In genomic region chr1:146051853-146052676, GRCh38 we compare ENCODE assay signal across 8 cellular contexts. TPM values are rescaled to one million over a fixed set of nuclear protein-coding genes. Genes with fewer than 3 reads are reported as not detected.
A peak's percentile ranks its signal among the peaks of the same experiment; 100 is the strongest.
DNase-seq lines count a peak whose midpoint lies in the region; ATAC-seq and TF ChIP-seq lines count a peak whose summit lies in the region.
"Not testable (repeated sequence)": the region's sequence is repeated elsewhere in the genome, so short reads cannot be mapped to it uniquely, and the experiment has no call there.

No MANE protein-coding gene starts in this region.

- WGBS in stomach, 5 donors = 1 to 9% (median 2%) methylated on average over 33 to 45 of the region's 47 CpGs

- not testable (repeated sequence) for H3K4me1 ChIP-seq in HAP-1; SJSA1 (replicated peaks); foreskin keratinocyte
- peaks cover 0 to 22% (median 9%) of the 10 kb centered on the region in 4 donors for H3K4me1 ChIP-seq in stomach

- H3K9me3 ChIP-seq in HAP-1; SJSA1 (replicated peaks); stomach: not testable (repeated sequence)

- TF ChIP-seq CTCF in foreskin keratinocyte (conservative IDR thresholded peaks at IDR 0.05) = peak; percentile 28
- TF ChIP-seq CTCF in neural crest cell (conservative IDR thresholded peaks at IDR 0.05); stomach (IDR thresholded peaks at IDR 0.05): not testable (repeated sequence)

- ATAC-seq in foreskin keratinocyte = peak; percentile 93

- peak in 1 of 4 donors; percentile 96 for TF ChIP-seq POLR2A in stomach (IDR thresholded peaks at IDR 0.05)

- peak overlapping the region; percentile 92 for H3K4me3 Mint-ChIP-seq in neural crest cell

- peak overlapping the region; percentile 100 for H3K27ac Mint-ChIP-seq in neural crest cell (ENCODE audit: unreplicated experiment)

- not testable (repeated sequence) for H3K27me3 ChIP-seq in HAP-1 (ENCODE audit: low read depth); SJSA1 (replicated peaks); foreskin keratinocyte; stomach

- H3K36me3 ChIP-seq in HAP-1 (replicated peaks); SJSA1; stomach: not testable (repeated sequence)

- H3K4me3 ChIP-seq in HAP-1 = peak overlapping the region; percentile 17
- H3K4me3 ChIP-seq in SJSA1 = peak overlapping the region; percentile 16
- peak overlapping the region; percentile 33 to 44 (median 38) for H3K4me3 ChIP-seq in stomach

- H3K27ac ChIP-seq in SJSA1 = peak overlapping the region; percentile 93
- peak overlapping the region; percentile 79 for H3K27ac ChIP-seq in foreskin keratinocyte
- peak overlapping the region; percentile 82 to 92 (median 88) for H3K27ac ChIP-seq in stomach

- not testable (repeated sequence) for TF ChIP-seq EP300 in stomach (IDR thresholded peaks at IDR 0.05)

- H3K27me3 Mint-ChIP-seq in neural crest cell (ENCODE audit: low read depth) = not testable (repeated sequence)

- H3K4me1 Mint-ChIP-seq in neural crest cell = peaks cover 20% of the 10 kb centered on the region

- in situ Hi-C loops in HAP-1 (cut with MboI; ENCODE audit: low sequenced_read_pairs) = not testable (repeated sequence)

- intact Hi-C loops in stomach (cut with DNase I; ENCODE audit: low total_unique reads) = not testable (repeated sequence)

- DNase-seq in ELF-1 (ENCODE audit: low read depth, low spot score) (peak; percentile 96), HAP-1 (ENCODE audit: low spot score in 2 of 2) (peak; percentile 90 to 99), MV-4-11 (lab: John Stamatoyannopoulos, UW) (peak; percentile 96), SJSA1 (ENCODE audit: low read depth in 1 of 2, low spot score in 2 of 2) (peak; percentile 93 to 94), foreskin keratinocyte (peak; percentile 97 to 99), neural crest cell (ENCODE audit: low read depth, low spot score) (peak; percentile 69), stomach (peak; percentile 86)
- peak; percentile 81 for DNase-seq in activated naive CD4-positive, alpha-beta T cell treated with Interleukin-2 at 50 U/mL for 16 hours

- H3K9me3 Mint-ChIP-seq in neural crest cell = not testable (repeated sequence)

- not testable (repeated sequence) for H3K36me3 Mint-ChIP-seq in neural crest cell (ENCODE audit: low read depth)

RNA-seq across cellular contexts. Expression of gene HJV, which starts 30.5 kb away (rescaled TPM):
- total RNA-seq in SJSA1 (2014; rRNA removed; shearing (Covaris generic)) = not detected in 2 replicates
- total RNA-seq in foreskin keratinocyte = not detected in 2 replicates
- not detected in 2 replicates for polyA plus RNA-seq in foreskin keratinocyte
- not detected in 2 replicates for total RNA-seq in neural crest cell
- total RNA-seq in stomach = not detected
- not detected for polyA plus RNA-seq in stomach

RNA-seq across cellular contexts. Expression of gene TXNIP, which starts 55.7 kb away (rescaled TPM):
- 57.4 and 82.5 TPM in 2 replicates for total RNA-seq in SJSA1 (2014; rRNA removed; shearing (Covaris generic))
- total RNA-seq in foreskin keratinocyte (16.2 and 17.2 TPM in 2 replicates), neural crest cell (83.5 and 90.8 TPM in 2 replicates), stomach (1,000 to 10,000 TPM in 3 of 5 donors, 100 to 1,000 TPM in 2; 204 to 3,386 (median 1,054) TPM)
- polyA plus RNA-seq in foreskin keratinocyte (7.4 and 9.6 TPM in 2 replicates), stomach (100 to 1,000 TPM; 217 to 613 (median 334) TPM)

Comparison
In these comparisons a context has a peak if more than half of its experiments do, and no peak if none do; other contexts are left out.
1. Peak in every context shown above with its lines: DNase-seq, ATAC-seq, H3K4me3 ChIP-seq and H3K27ac ChIP-seq.